Comparison of ENCODE assay signal across 8 cellular contexts in genomic region chr15:42737529-42738328, GRCh38. TPM values are rescaled to one million over a fixed set of nuclear protein-coding genes. Genes with fewer than 3 reads are reported as not detected.
DNase-seq lines count a peak whose midpoint lies in the region; ATAC-seq and TF ChIP-seq lines count a peak whose summit lies in the region.

No MANE protein-coding gene starts in this region.

- TF ChIP-seq CTCF in endothelial cell (IDR thresholded peaks at IDR 0.05; ENCODE audit: unreplicated experiment) (no peak), osteoblast (IDR thresholded peaks at IDR 0.05; ENCODE audit: extremely low read depth, low read depth, low read length) (peak; percentile 34)

- H3K27me3 ChIP-seq in NT2/D1 (ENCODE audit: insufficient read depth, insufficient read length) (no peaks in the 10 kb centered on the region), osteoblast (ENCODE audit: insufficient read depth, low read length) (no peaks in the 10 kb centered on the region)

- H3K79me2 ChIP-seq in osteoblast (ENCODE audit: insufficient read depth, low read length) = peaks cover 26% of the 10 kb centered on the region

- H3K4me2 ChIP-seq in osteoblast (ENCODE audit: insufficient read depth, low read length) = peak overlapping the region; percentile 93

- peak overlapping the region; percentile 81 for H3K9ac ChIP-seq in NT2/D1 (ENCODE audit: insufficient read length, low read depth)

- peaks cover 11% of the 10 kb centered on the region for H3K27me3 Mint-ChIP-seq in endothelial cell (ENCODE audit: unreplicated experiment)

- H3K27ac ChIP-seq in osteoblast (ENCODE audit: low read depth, low read length) = peak overlapping the region; percentile 86

- H3K9me3 ChIP-seq in NT2/D1 (ENCODE audit: insufficient read depth, low read length) (no peaks in the 10 kb centered on the region), osteoblast (ENCODE audit: low read depth, low read length) (no peaks in the 10 kb centered on the region)

- no peaks in the 10 kb centered on the region for H3K4me1 ChIP-seq in NT2/D1 (ENCODE audit: insufficient read depth, insufficient read length)
- H3K4me1 ChIP-seq in osteoblast (ENCODE audit: insufficient read depth, low read length) = peaks cover 11% of the 10 kb centered on the region

- DNase-seq in DMS 273 (lab: John Stamatoyannopoulos, UW; ENCODE audit: unreplicated experiment) (peak; percentile 16), DMS 273 treated with DMSO at 0.1 percent for 48 hours (lab: John Stamatoyannopoulos, UW) (no peak), NT2/D1 (ENCODE audit: low read depth, low spot score) (no peak), endothelial cell (ENCODE audit: low spot score) (no peak), osteoblast (ENCODE audit: insufficient read length, low spot score, missing footprints) (peak; percentile 58), NCI-H524 treated with DMSO at 0.1 percent for 48 hours (lab: John Stamatoyannopoulos, UW) (no peak), NCI-H748 treated with DMSO at 0.1 percent for 48 hours (lab: John Stamatoyannopoulos, UW) (no peak)

- H3K36me3 ChIP-seq in NT2/D1 (ENCODE audit: insufficient read depth, insufficient read length, low read length) (peaks cover 29% of the 10 kb centered on the region), osteoblast (ENCODE audit: insufficient read depth, low read length) (peaks cover 25% of the 10 kb centered on the region)

- H2AFZ ChIP-seq in osteoblast (ENCODE audit: low read length) = peak overlapping the region; percentile 96

- peak overlapping the region; percentile 42 for H3K4me3 ChIP-seq in NT2/D1 (ENCODE audit: insufficient read length, low read depth)
- H3K4me3 ChIP-seq in osteoblast (ENCODE audit: insufficient read depth, low read length) = peak overlapping the region; percentile 92

- peaks cover 15% of the 10 kb centered on the region for H4K20me1 ChIP-seq in osteoblast (ENCODE audit: insufficient read depth, low read length)

- peak overlapping the region; percentile 88 for H3K4me3 Mint-ChIP-seq in endothelial cell (ENCODE audit: unreplicated experiment)

- no peak for ATAC-seq in GM18867 (IDR thresholded peaks at IDR 0.05; ENCODE audit: unreplicated experiment)

- peaks cover 14% of the 10 kb centered on the region for H3K36me3 Mint-ChIP-seq in endothelial cell (ENCODE audit: low read depth, unreplicated experiment)

- H3K9me3 Mint-ChIP-seq in endothelial cell (ENCODE audit: unreplicated experiment) = no peaks in the 10 kb centered on the region

- no peak overlapping the region for H3K27ac Mint-ChIP-seq in endothelial cell (ENCODE audit: unreplicated experiment)

- H3K4me1 Mint-ChIP-seq in endothelial cell (ENCODE audit: unreplicated experiment) = no peaks in the 10 kb centered on the region

RNA-seq across cellular contexts. Expression of gene CDAN1, which starts 0.8 kb away (rescaled TPM):
- total RNA-seq in endothelial cell (ENCODE audit: unreplicated experiment) (29.9 TPM), osteoblast (7.6 and 9.7 TPM in 2 replicates)

Comparison
In these comparisons a context has a peak if more than half of its experiments do, and no peak if none do; other contexts are left out.
1. DNase-seq: peak in DMS 273 (single experiment) and osteoblast (single experiment); none in DMS 273 treated with DMSO at 0.1 percent for 48 hours (single experiment), NT2/D1 (single experiment), endothelial cell (single experiment), NCI-H524 treated with DMSO at 0.1 percent for 48 hours (single experiment) and NCI-H748 treated with DMSO at 0.1 percent for 48 hours (single experiment).